Comparison of ENCODE assay signal across 7 cellular contexts in the genomic region with DNA sequence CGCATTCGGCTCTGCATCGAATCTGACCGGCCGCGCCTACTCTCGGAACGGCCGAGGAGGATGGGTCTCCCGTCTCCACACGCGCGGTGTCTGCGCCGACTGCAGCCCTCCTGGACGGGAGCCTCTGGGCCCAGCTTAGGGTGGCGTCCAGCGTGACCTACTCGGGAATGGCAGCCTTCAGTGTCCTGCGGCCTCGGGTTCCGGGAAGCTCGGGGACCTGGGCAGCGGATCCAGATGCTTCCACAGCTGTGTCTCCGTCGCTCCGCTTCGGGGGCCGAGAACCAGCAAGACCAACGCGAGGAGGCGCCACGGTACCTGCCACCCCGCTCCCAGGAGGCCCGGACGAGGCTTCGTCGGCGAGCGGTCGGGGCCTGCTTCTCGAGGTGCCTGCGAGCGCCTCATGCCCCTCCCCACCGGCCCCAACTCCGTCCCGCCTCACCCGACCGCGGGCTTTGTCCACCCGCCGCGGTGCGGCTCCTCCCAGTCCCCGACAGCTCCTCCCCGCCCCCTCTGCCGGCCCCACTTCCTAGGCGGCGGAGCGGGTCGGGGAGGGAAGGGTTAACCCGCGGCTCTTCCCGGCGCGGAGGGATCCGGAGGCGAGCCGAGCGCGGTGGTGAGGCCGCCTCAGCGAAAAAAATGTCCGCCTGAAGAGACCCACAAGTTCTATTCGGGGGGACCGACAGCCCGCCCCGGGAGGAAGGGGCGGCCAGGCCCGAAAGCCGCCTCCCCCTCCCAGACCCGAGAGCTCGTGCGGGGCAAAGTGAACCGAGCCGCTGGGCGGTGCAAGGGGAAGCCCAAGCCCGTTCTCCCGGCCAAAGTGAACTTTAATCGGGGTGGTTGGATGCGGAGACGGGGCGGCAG. TPM values are rescaled to one million over a fixed set of nuclear protein-coding genes. Genes with fewer than 3 reads are reported as not detected.
DNase-seq lines count a peak whose midpoint lies in the region; ATAC-seq, FAIRE-seq and TF ChIP-seq lines count a peak whose summit lies in the region.

Gene TCF12, plus strand, starts transcription at position 599 of the 861 bp plus-strand sequence. CDS start 1,270 bp downstream, outside the sequence.

- H3K9me3 ChIP-seq in astrocyte (ENCODE audit: insufficient read depth, low read depth, low read length) = no peaks in the 10 kb centered on the region
- no peaks in the 10 kb centered on the region for H3K9me3 ChIP-seq in hepatocyte (ENCODE audit: low read depth)

- no peaks in the 10 kb centered on the region for H3K9me3 Mint-ChIP-seq in T-helper 2 cell treated with Interferon-gamma antibody and Interleukin-4, amounts not matched to agents 5 μg/mL and 100 μg/mL, for 36 hours
- H3K9me3 Mint-ChIP-seq in astrocyte (ENCODE audit: unreplicated experiment) = no peaks in the 10 kb centered on the region

- H3K27ac Mint-ChIP-seq in T-helper 2 cell treated with Interferon-gamma antibody and Interleukin-4, amounts not matched to agents 5 μg/mL and 100 μg/mL, for 36 hours = peak within 1 kb of the TSS; percentile 71
- peak within 1 kb of the TSS; percentile 62 for H3K27ac Mint-ChIP-seq in astrocyte (ENCODE audit: unreplicated experiment)

- no peak for FAIRE-seq in astrocyte (lab: Jason Lieb, UNC)

- H3K36me3 ChIP-seq in astrocyte (ENCODE audit: insufficient read depth, low read length) = peaks cover 4% of the 10 kb centered on the region
- H3K36me3 ChIP-seq in hepatocyte (replicated peaks; ENCODE audit: insufficient read depth, low read depth) = no peaks in the 10 kb centered on the region

- H3K27me3 ChIP-seq in astrocyte (ENCODE audit: insufficient read depth, low read length) (no peaks in the 10 kb centered on the region), hepatocyte (no peaks in the 10 kb centered on the region)

- H3K27me3 Mint-ChIP-seq in T-helper 2 cell treated with Interferon-gamma antibody and Interleukin-4, amounts not matched to agents 5 μg/mL and 100 μg/mL, for 36 hours (ENCODE audit: low read depth) = no peaks in the 10 kb centered on the region
- no peaks in the 10 kb centered on the region for H3K27me3 Mint-ChIP-seq in astrocyte (ENCODE audit: low read depth, unreplicated experiment)

- peaks cover 57% of the 10 kb centered on the region for H3K79me2 ChIP-seq in astrocyte (ENCODE audit: insufficient read depth, low read length)
- peaks cover 63% of the 10 kb centered on the region for H3K79me2 ChIP-seq in hepatocyte

- H3K4me1 Mint-ChIP-seq in T-helper 2 cell treated with Interferon-gamma antibody and Interleukin-4, amounts not matched to agents 5 μg/mL and 100 μg/mL, for 36 hours (ENCODE audit: low read depth) = peaks cover 23% of the 10 kb centered on the region
- peaks cover 13% of the 10 kb centered on the region for H3K4me1 Mint-ChIP-seq in astrocyte (ENCODE audit: low read depth, unreplicated experiment)

- H3K36me3 Mint-ChIP-seq in T-helper 2 cell treated with Interferon-gamma antibody and Interleukin-4, amounts not matched to agents 5 μg/mL and 100 μg/mL, for 36 hours (ENCODE audit: low read depth) = peaks cover 17% of the 10 kb centered on the region
- peaks cover 6% of the 10 kb centered on the region for H3K36me3 Mint-ChIP-seq in astrocyte (ENCODE audit: low read depth, unreplicated experiment)

- H3K4me3 Mint-ChIP-seq in T-helper 2 cell treated with Interferon-gamma antibody and Interleukin-4, amounts not matched to agents 5 μg/mL and 100 μg/mL, for 36 hours = peak within 1 kb of the TSS; percentile 79
- peak within 1 kb of the TSS; percentile 97 for H3K4me3 Mint-ChIP-seq in astrocyte (ENCODE audit: unreplicated experiment)

- peak within 1 kb of the TSS; percentile 97 for H2AFZ ChIP-seq in astrocyte (ENCODE audit: low read depth, low read length)
- peak within 1 kb of the TSS; percentile 68 for H2AFZ ChIP-seq in hepatocyte

- H3K4me2 ChIP-seq in astrocyte (ENCODE audit: low read length) = peak within 1 kb of the TSS; percentile 88
- peak within 1 kb of the TSS; percentile 77 for H3K4me2 ChIP-seq in hepatocyte

- H3K9me2 ChIP-seq in hepatocyte (replicated peaks; ENCODE audit: insufficient read depth) = no peaks in the 10 kb centered on the region

- DNase-seq in NCI-H1930 (lab: John Stamatoyannopoulos, UW) (peak; percentile 76 to 77), astrocyte (ENCODE audit: low read depth) (peak; percentile 94), hepatocyte (ENCODE audit: low spot score) (peak; percentile 98), retina (peak; percentile 97)
- peak; percentile 93 for DNase-seq in T-helper 2 cell treated with Interferon-gamma antibody and Interleukin-4, amounts not matched to agents 5 μg/mL and 100 μg/mL, for 36 hours (ENCODE audit: low spot score)

- H4K20me1 ChIP-seq in astrocyte (ENCODE audit: insufficient read depth, low read length) (peaks cover 14% of the 10 kb centered on the region), hepatocyte (ENCODE audit: insufficient read depth, poor library complexity, severe bottlenecking) (peaks cover 7% of the 10 kb centered on the region)

- TF ChIP-seq CTCF in astrocyte (IDR thresholded peaks at IDR 0.05; ENCODE audit: insufficient read depth, low read depth, low read length) (no peak), hepatocyte (IDR thresholded peaks at IDR 0.05; ENCODE audit: poor library complexity) (peak; percentile 48)

- 3% methylated on average over 44 of the region's 93 CpGs for whole genome bisulfite sequencing in hepatocyte (ENCODE audit: low lambda C conversion rate, missing lambda C conversion rate)

- H3K4me1 ChIP-seq in astrocyte (ENCODE audit: insufficient read depth, low read length) = peaks cover 14% of the 10 kb centered on the region
- H3K4me1 ChIP-seq in hepatocyte (ENCODE audit: insufficient read depth) = peaks cover 35% of the 10 kb centered on the region

- H3K4me3 ChIP-seq in astrocyte (ENCODE audit: insufficient read depth, low read depth, low read length) (peak within 1 kb of the TSS; percentile 79), hepatocyte (peak within 1 kb of the TSS; percentile 84)

- H3K9ac ChIP-seq in astrocyte (ENCODE audit: low read length) = peak within 1 kb of the TSS; percentile 96

- peak; percentile 77 for ATAC-seq in GM18502 (IDR thresholded peaks at IDR 0.05; ENCODE audit: poor library complexity, unreplicated experiment)
- peak; percentile 72 for ATAC-seq in HG02970 (IDR thresholded peaks at IDR 0.05; ENCODE audit: low FRiP score, unreplicated experiment)

- H3K27ac ChIP-seq in astrocyte (ENCODE audit: low read depth, low read length) (peak within 1 kb of the TSS; percentile 94), hepatocyte (peak within 1 kb of the TSS; percentile 99)

RNA-seq across cellular contexts. Expression of gene TCF12, which starts in this region (rescaled TPM):
- total RNA-seq in astrocyte = 106 and 112 TPM in 2 replicates
- 86.6 and 93.2 TPM in 2 replicates for total RNA-seq in hepatocyte
- polyA plus RNA-seq in hepatocyte = 30.3 and 42.0 TPM in 2 replicates

Comparison
In these comparisons a context has a peak if more than half of its experiments do, and no peak if none do; other contexts are left out.
1. Peak in every context shown above with its lines: DNase-seq, ATAC-seq, H3K4me3 ChIP-seq and H3K27ac ChIP-seq.